ENCODE assay signal across 1 cellular context in genomic region chr7:122791959-122792545, GRCh38.
TF ChIP-seq lines count a peak whose summit lies in the region.

No MANE protein-coding gene starts in this region.

TF ChIP-seq in HepG2, 621 proteins besides CTCF, POLR2A, EP300 and RAD21 (continued from another document):
- TF ChIP-seq AKNA (CRISPR knock-in tag; IDR thresholded peaks at IDR 0.05; ENCODE audit: borderline replicate concordance) (no peak), ZBTB21 (CRISPR knock-in tag; IDR thresholded peaks at IDR 0.05) (no peak), ZC3H13 (CRISPR knock-in tag; IDR thresholded peaks at IDR 0.05) (no peak), PRDM15 (CRISPR knock-in tag; IDR thresholded peaks at IDR 0.05) (no peak), ELF1 (CRISPR knock-in tag; IDR thresholded peaks at IDR 0.05) (no peak), KMT2B (CRISPR knock-in tag; IDR thresholded peaks at IDR 0.05) (no peak), SOX6 (IDR thresholded peaks at IDR 0.05) (no peak), SOX6 (CRISPR knock-in tag; IDR thresholded peaks at IDR 0.05) (peak; percentile 26; the same call in 1 of the 2 replicates), TRIM24 (CRISPR knock-in tag; IDR thresholded peaks at IDR 0.05) (peak; percentile 40; the same call in 1 of the 2 replicates), ZNF644 (CRISPR knock-in tag; IDR thresholded peaks at IDR 0.05; ENCODE audit: low read depth) (peak; percentile 69), EHMT2 (IDR thresholded peaks at IDR 0.05; ENCODE audit: borderline replicate concordance, low read depth, low read length) (0 out of 2 replicates have a peak, but pooled peaks have one; percentile 35), TCF7 (IDR thresholded peaks at IDR 0.05; ENCODE audit: low read depth) (0 out of 2 replicates have a peak, but pooled peaks have one; percentile 15), FOXA1 (IDR thresholded peaks at IDR 0.05) (no peak), FOXA1 (CRISPR knock-in tag; IDR thresholded peaks at IDR 0.05) (peak; percentile 83), ZBTB25 (CRISPR knock-in tag; IDR thresholded peaks at IDR 0.05) (no peak), ZNF709 (CRISPR knock-in tag; IDR thresholded peaks at IDR 0.05) (no peak), GABPB1 (CRISPR knock-in tag; IDR thresholded peaks at IDR 0.05) (no peak), NCOA5 (CRISPR knock-in tag; IDR thresholded peaks at IDR 0.05) (no peak), PAXIP1 (CRISPR knock-in tag; conservative IDR thresholded peaks at IDR 0.05) (0 out of 2 replicates have a peak, but pooled peaks have one; percentile 26), ZNF329 (CRISPR knock-in tag; IDR thresholded peaks at IDR 0.05; ENCODE audit: low read depth) (no peak), KDM4B (CRISPR knock-in tag; IDR thresholded peaks at IDR 0.05) (no peak), HMGXB3 (CRISPR knock-in tag; IDR thresholded peaks at IDR 0.05; ENCODE audit: borderline replicate concordance) (no peak), ZNF816 (CRISPR knock-in tag; IDR thresholded peaks at IDR 0.05; ENCODE audit: borderline replicate concordance) (no peak), FOXO1 (CRISPR knock-in tag; IDR thresholded peaks at IDR 0.05) (0 out of 2 replicates have a peak, but pooled peaks have one; percentile 20), TAF1 (CRISPR knock-in tag; IDR thresholded peaks at IDR 0.05) (no peak), ZSCAN30 (CRISPR knock-in tag; IDR thresholded peaks at IDR 0.05) (no peak), MAFF (IDR thresholded peaks at IDR 0.05; ENCODE audit: low read depth, low read length) (no peak)
